Comparison of ENCODE assay signal across 9 cellular contexts in genomic region chr17:66691644-66692500, GRCh38.
DNase-seq lines count a peak whose midpoint lies in the region; TF ChIP-seq lines count a peak whose summit lies in the region.
"Had no signal": no experiment of that assay in that cellular context is flagged by ENCODE, and none has a peak within 500 bp of the region (broad histone marks: within the 10 kb centered on the region; RNA-seq: fewer than 3 reads in every experiment).

No MANE protein-coding gene starts in this region.

- no peaks in the 10 kb centered on the region for H3K79me2 ChIP-seq in neural progenitor cell (ENCODE audit: low read depth)

- peaks cover under 1% of the 10 kb centered on the region for H3K9me3 Mint-ChIP-seq in neural progenitor cell

- H3K4me2 ChIP-seq in neural progenitor cell: no peak overlapping the region

- peak overlapping the region; percentile 62 for H3K27ac Mint-ChIP-seq in neural progenitor cell

- H3K4me1 Mint-ChIP-seq in neural progenitor cell: peaks cover 14% of the 10 kb centered on the region

- H3K27me3 Mint-ChIP-seq in neural progenitor cell (ENCODE audit: insufficient read depth, low read depth): no peaks in the 10 kb centered on the region
- H3K27me3 Mint-ChIP-seq: IgD-negative memory B cell had no signal

- no peaks in the 10 kb centered on the region for H3K4me1 ChIP-seq in colonic mucosa
- peaks cover 13% of the 10 kb centered on the region for H3K4me1 ChIP-seq in neural progenitor cell

- H3K9me3 ChIP-seq in colonic mucosa (no peaks in the 10 kb centered on the region), neural progenitor cell (ENCODE audit: low read depth) (no peaks in the 10 kb centered on the region)

- intact Hi-C loops in colonic mucosa (cut with DNase I): no loop called here

- H3K27me3 ChIP-seq in colonic mucosa (no peaks in the 10 kb centered on the region), neural progenitor cell (no peaks in the 10 kb centered on the region)

- no peak for TF ChIP-seq CTCF in colonic mucosa (IDR thresholded peaks at IDR 0.05)
- no peak for TF ChIP-seq CTCF in neural progenitor cell (IDR thresholded peaks at IDR 0.05)

- POLR2A ChIA-PET in HEK293T (lab: Yijun Ruan, JAX): no interaction called here

- H2AFZ ChIP-seq in neural progenitor cell (replicated peaks): no peak overlapping the region

- DNase-seq in ELR (ENCODE audit: low read depth) (peak; percentile 46), NCI-H446 treated with DMSO at 0.1 percent for 48 hours (lab: John Stamatoyannopoulos, UW) (peak; percentile 51), colonic mucosa (peak; percentile 34), neural progenitor cell (ENCODE audit: low spot score) (no peak), HEK293T (ENCODE audit: extremely low spot score) (no peak), RKO (ENCODE audit: low spot score) (no peak), GM03348 (ENCODE audit: low spot score) (no peak), SKM-1 (lab: John Stamatoyannopoulos, UW; ENCODE audit: unreplicated experiment) (no peak)

- H3K27ac ChIP-seq in colonic mucosa: peak overlapping the region; percentile 30
- H3K27ac ChIP-seq in neural progenitor cell: no peak overlapping the region

- H3K36me3 ChIP-seq in colonic mucosa (no peaks in the 10 kb centered on the region), neural progenitor cell (no peaks in the 10 kb centered on the region)

- H3K9ac ChIP-seq in colonic mucosa (ENCODE audit: low read depth in 2 of 2, low read length in 2 of 2) (peak overlapping the region; percentile 44 to 59), neural progenitor cell (no peak overlapping the region)

- CTCF ChIA-PET in HEK293T (lab: Yijun Ruan, JAX): no interaction called here

- H4K20me1 ChIP-seq in neural progenitor cell (ENCODE audit: low read depth): no peaks in the 10 kb centered on the region

- no peak overlapping the region for H3K4me3 Mint-ChIP-seq in neural progenitor cell
- H3K4me3 Mint-ChIP-seq: IgD-negative memory B cell had no signal

- H3F3A ChIP-seq in neural progenitor cell (ENCODE audit: low read depth): peaks cover 4% of the 10 kb centered on the region

- H3K36me3 Mint-ChIP-seq in neural progenitor cell: peaks cover 16% of the 10 kb centered on the region

- H3K4me3 ChIP-seq in colonic mucosa (no peak overlapping the region), neural progenitor cell (no peak overlapping the region)

TF ChIP-seq in HEK293T, 16 proteins besides CTCF, POLR2A, EP300 and RAD21:
- TF ChIP-seq ZNF384 (IDR thresholded peaks at IDR 0.05) (no peak), HDGF (IDR thresholded peaks at IDR 0.05; ENCODE audit: borderline replicate concordance) (no peak), TARDBP (IDR thresholded peaks at IDR 0.05) (no peak), NFRKB (IDR thresholded peaks at IDR 0.05) (no peak), SUZ12 (IDR thresholded peaks at IDR 0.05) (no peak), FOXK2 (IDR thresholded peaks at IDR 0.05) (no peak), FOXA1 (IDR thresholded peaks at IDR 0.05) (no peak), BHLHE40 (IDR thresholded peaks at IDR 0.05; ENCODE audit: borderline replicate concordance) (no peak), CTBP1 (IDR thresholded peaks at IDR 0.05; ENCODE audit: borderline replicate concordance) (no peak), ARNT (IDR thresholded peaks at IDR 0.05) (no peak), PKNOX1 (IDR thresholded peaks at IDR 0.05) (no peak), LEF1 (IDR thresholded peaks at IDR 0.05; ENCODE audit: borderline replicate concordance) (no peak), FOXM1 (IDR thresholded peaks at IDR 0.05; ENCODE audit: borderline replicate concordance) (no peak)

Comparison
In these comparisons a context has a peak if more than half of its experiments do, and no peak if none do; other contexts are left out.
1. DNase-seq: peak in ELR (single experiment), NCI-H446 treated with DMSO at 0.1 percent for 48 hours (single experiment) and colonic mucosa (single experiment); none in neural progenitor cell (single experiment), HEK293T (single experiment), RKO (single experiment), GM03348 (single experiment) and SKM-1 (single experiment).